ENCODE assay signal across 15 cellular contexts in the genomic region with DNA sequence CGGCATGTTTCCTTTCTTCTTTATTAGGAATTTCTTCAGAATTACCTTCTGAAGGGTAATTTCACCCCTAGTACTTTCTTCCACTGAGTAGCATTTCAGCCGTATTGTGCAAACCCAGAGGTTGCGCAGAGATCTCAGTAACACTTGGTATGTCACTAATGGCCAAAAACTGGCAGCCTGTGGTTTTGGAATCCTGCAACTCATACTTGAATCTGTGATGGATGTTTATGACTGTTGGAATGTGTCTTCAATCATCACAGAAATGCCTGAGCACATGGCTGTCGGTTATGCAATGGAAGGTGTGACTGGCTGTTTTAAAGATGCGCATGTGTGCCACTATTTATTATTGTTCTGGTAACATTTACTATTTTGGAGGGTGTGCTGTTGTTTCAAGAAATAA.
DNase-seq lines count a peak whose midpoint lies in the region; ATAC-seq lines count a peak whose summit lies in the region.
"Had no signal": no experiment of that assay in that cellular context is flagged by ENCODE, and none has a peak within 500 bp of the region (broad histone marks: within the 10 kb centered on the region; RNA-seq: fewer than 3 reads in every experiment).

No MANE protein-coding gene starts in this region.

- no peak overlapping the region for H3K18ac ChIP-seq in mesenchymal stem cell (ENCODE audit: low read depth in 1 of 2, low read length in 2 of 2)

- no peak overlapping the region for H2AK5ac ChIP-seq in mesenchymal stem cell (ENCODE audit: low read length, severe bottlenecking)

- no peak overlapping the region for H2BK15ac ChIP-seq in mesenchymal stem cell (ENCODE audit: low read depth, poor library complexity, severe bottlenecking)

- H2BK5ac ChIP-seq in mesenchymal stem cell (ENCODE audit: low read depth, low read length, poor library complexity, severe bottlenecking), result no peak overlapping the region

- H3K27ac ChIP-seq in mesenchymal stem cell (ENCODE audit: low read length, poor library complexity, severe bottlenecking), result no peak overlapping the region

- ATAC-seq in GM19328 (IDR thresholded peaks at IDR 0.05; ENCODE audit: unreplicated experiment) (no peak), HG03135 (IDR thresholded peaks at IDR 0.05; ENCODE audit: unreplicated experiment) (no peak)
- ATAC-seq: activated CD8-positive, alpha-beta T cell treated with anti-CD3 and anti-CD28 coated beads, Interleukin-2, amount 10 ng/mL, durations not matched to agents 7 days and 5 days had no signal

- no peak overlapping the region for H3K23ac ChIP-seq in mesenchymal stem cell (ENCODE audit: low read length in 2 of 2)

- no peak overlapping the region for H2AFZ ChIP-seq in mesenchymal stem cell (ENCODE audit: low read depth, low read length)

- H4K8ac ChIP-seq in mesenchymal stem cell (ENCODE audit: low read length), result no peak overlapping the region

- no peak overlapping the region for H3K9ac ChIP-seq in mesenchymal stem cell (ENCODE audit: low read length)

- H3K27me3 ChIP-seq in mesenchymal stem cell (ENCODE audit: control insufficient read depth in 1 of 2, insufficient read depth in 1 of 2, low read length in 2 of 2), result no peaks in the 10 kb centered on the region

- H3K4me2 ChIP-seq in mesenchymal stem cell (ENCODE audit: low read length, poor library complexity, severe bottlenecking), result no peak overlapping the region

- peaks cover 0 to 29% of the 10 kb centered on the region in 2 experiments for H3K36me3 ChIP-seq in mesenchymal stem cell (ENCODE audit: control insufficient read depth in 1 of 2, insufficient read depth in 2 of 2, low read depth in 1 of 2, low read length in 2 of 2)

- no peak overlapping the region for H3K4ac ChIP-seq in mesenchymal stem cell (ENCODE audit: low read depth in 1 of 2, low read length in 2 of 2)

- peak; percentile 29 for DNase-seq in AG08396 (ENCODE audit: low spot score)
- peak; percentile 91 for DNase-seq in LHCN-M2 (ENCODE audit: low read depth)
- peak; percentile 27 for DNase-seq in astrocyte of the hippocampus (ENCODE audit: low read depth, low spot score)
- DNase-seq in mesenchymal stem cell, result peak; percentile 81
- no peak for DNase-seq in NCI-H345 treated with DMSO at 0.1 percent for 48 hours (lab: John Stamatoyannopoulos, UW; ENCODE audit: unreplicated experiment)
- no peak for DNase-seq in activated T-cell treated with anti-CD3 and anti-CD28 coated beads, Interleukin-2, amount 50 U/mL, for 48 hours
- DNase-seq: activated CD8-positive, alpha-beta T cell treated with anti-CD3 and anti-CD28 coated beads, Interleukin-2, amount 10 ng/mL, durations not matched to agents 7 days and 5 days; activated gamma-delta T cell treated with Interleukin-2 at 50 U/mL for 16 hours; caudate nucleus; NCI-H1417 treated with DMSO at 0.1 percent for 48 hours; NCI-H524; posterior cingulate gyrus; stimulated activated CD8-positive, alpha-beta memory T cell treated with anti-CD3 and anti-CD28 coated beads, Interleukin-4, amount 100 ng/mL, for 48 hours had no signal

- H3K79me1 ChIP-seq in mesenchymal stem cell (replicated peaks; ENCODE audit: low read length, poor library complexity, severe bottlenecking), result no peaks in the 10 kb centered on the region

- H2BK12ac ChIP-seq in mesenchymal stem cell (ENCODE audit: low read length in 2 of 2), result no peak overlapping the region

- no peak overlapping the region for H2BK120ac ChIP-seq in mesenchymal stem cell (ENCODE audit: low read depth, low read length)

- 35% methylated on average over 5 of the region's 5 CpGs for WGBS in mesenchymal stem cell

- H3K9me3 ChIP-seq in mesenchymal stem cell (ENCODE audit: control insufficient read depth, low read length), result peaks cover 6% of the 10 kb centered on the region

- peaks cover 3% of the 10 kb centered on the region for H3K4me1 ChIP-seq in mesenchymal stem cell (ENCODE audit: control insufficient read depth, insufficient read depth, low read depth, low read length)

- no peak overlapping the region for H4K91ac ChIP-seq in mesenchymal stem cell (ENCODE audit: low read length)

- no peak overlapping the region for H3K14ac ChIP-seq in mesenchymal stem cell (ENCODE audit: low read length in 2 of 2)

- no peak overlapping the region for H3K4me3 ChIP-seq in mesenchymal stem cell (ENCODE audit: insufficient read depth in 1 of 2, low read depth in 1 of 2, low read length in 2 of 2)

Comparison
In these comparisons a context has a peak if more than half of its experiments do, and no peak if none do; other contexts are left out.
1. DNase-seq: peak in AG08396 (single experiment), LHCN-M2 (single experiment), astrocyte of the hippocampus (single experiment) and mesenchymal stem cell (single experiment); none in NCI-H345 treated with DMSO at 0.1 percent for 48 hours (single experiment) and activated T-cell treated with anti-CD3 and anti-CD28 coated beads, Interleukin-2, amount 50 U/mL, for 48 hours (0 of 2).